In the genomic region with DNA sequence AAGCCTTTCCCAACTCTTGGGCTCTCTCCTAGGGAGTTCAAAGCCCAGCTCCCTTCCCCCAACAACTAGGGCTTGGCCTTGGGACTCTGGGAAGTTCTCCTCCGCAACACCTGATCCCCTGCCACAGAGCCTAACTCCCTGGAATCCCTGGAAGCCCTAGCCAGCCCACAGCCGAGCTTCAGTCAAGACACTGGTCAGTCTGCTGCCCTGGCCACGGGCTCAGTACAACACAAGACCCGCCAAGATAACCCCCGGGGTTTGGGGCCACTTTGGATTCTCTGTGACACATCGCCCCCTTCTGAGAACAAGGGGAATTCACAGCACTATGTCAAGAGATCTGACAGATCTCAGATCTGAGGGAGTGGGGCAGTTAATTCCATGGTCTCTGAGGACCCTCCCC, we compare ENCODE assay signal across 10 cellular contexts. TPM values are rescaled to one million over a fixed set of nuclear protein-coding genes. Genes with fewer than 3 reads are reported as not detected.
DNase-seq lines count a peak whose midpoint lies in the region; ATAC-seq, FAIRE-seq and TF ChIP-seq lines count a peak whose summit lies in the region.
"Had no signal": no experiment of that assay in that cellular context is flagged by ENCODE, and none has a peak within 500 bp of the region (broad histone marks: within the 10 kb centered on the region; RNA-seq: fewer than 3 reads in every experiment).

No MANE protein-coding gene starts in this region.

- intact Hi-C loops in gastrocnemius medialis (cut with DNase I; ENCODE audit: low total_unique reads) = no loop called here

- no peak for TF ChIP-seq EP300 in H1 (IDR thresholded peaks at IDR 0.05; ENCODE audit: borderline replicate concordance in 1 of 2, low read depth in 2 of 2, low read length in 2 of 2)
- no peak for TF ChIP-seq EP300 in gastroesophageal sphincter (IDR thresholded peaks at IDR 0.05)

- no peak overlapping the region for H3K56ac ChIP-seq in H1 (replicated peaks; ENCODE audit: insufficient read length, low read depth, low read length)

- H2BK5ac ChIP-seq in H1 (ENCODE audit: low read depth, low read length) = no peak overlapping the region

- no peak overlapping the region for H4K91ac ChIP-seq in H1 (replicated peaks; ENCODE audit: insufficient read length, low read length)

- no peak overlapping the region for H3K18ac ChIP-seq in H1 (ENCODE audit: extremely low read depth, low read length)

- ATAC-seq in gastrocnemius medialis (no peak), gastroesophageal sphincter (no peak)

- H3K27ac ChIP-seq in H1 (ENCODE audit: low read depth, low read length) (no peak overlapping the region), gastrocnemius medialis (no peak overlapping the region), gastroesophageal sphincter (no peak overlapping the region)

- TF ChIP-seq POLR2A in H1 (IDR thresholded peaks at IDR 0.05; ENCODE audit: control extremely low read depth in 1 of 2, low read depth in 2 of 2, low read length in 2 of 2) (no peak), gastrocnemius medialis (IDR thresholded peaks at IDR 0.05) (no peak), gastroesophageal sphincter (IDR thresholded peaks at IDR 0.05) (no peak)

- H3K4me2 ChIP-seq in H1 (ENCODE audit: insufficient read depth in 1 of 2, low read depth in 2 of 2, low read length in 2 of 2) = peak overlapping the region; percentile 29 to 52; a peak in 2 of 4 replicates

- peaks cover 0 to 18% (median 13%) of the 10 kb centered on the region in 4 experiments; a peak in 6 of 7 replicates for H3K27me3 ChIP-seq in H1 (replicated peaks in 1 of 4; ENCODE audit: control insufficient read depth in 3 of 4, extremely low read depth in 1 of 4, insufficient read depth in 3 of 4, low read length in 3 of 4)
- peaks cover 1 to 3% (median 3%) of the 10 kb centered on the region in 3 donors for H3K27me3 ChIP-seq in gastrocnemius medialis
- H3K27me3 ChIP-seq in MG63 = peaks cover 4% of the 10 kb centered on the region; the same call in 1 of the 2 replicates
- H3K27me3 ChIP-seq in gastroesophageal sphincter = peaks cover 38% of the 10 kb centered on the region

- H3K23me2 ChIP-seq in H1 (ENCODE audit: low read depth, low read length) = peaks cover 3% of the 10 kb centered on the region; the same call in 1 of the 2 replicates

- no peak overlapping the region for H3K14ac ChIP-seq in H1 (ENCODE audit: insufficient read length)

- H2BK12ac ChIP-seq in H1 (ENCODE audit: low read depth, low read length) = 0 out of 2 replicates have a peak overlapping the region, but pooled peaks have one; percentile 60

- 35% methylated on average over 6 of the region's 6 CpGs; no CpG with 5 or more reads in 1 of the 2 experiments for WGBS in H1 (ENCODE audit: extremely low coverage in 1 of 2, insufficient coverage in 1 of 2, insufficient read length in 1 of 2, insufficient replicate concordance in 2 of 2, low coverage in 1 of 2, low lambda C conversion rate in 2 of 2, missing lambda C conversion rate in 1 of 2), 2 experiments
- 15% methylated on average over 4 of the region's 6 CpGs; no CpG with 5 or more reads in 1 of the 2 donors for WGBS in gastroesophageal sphincter (ENCODE audit: low coverage in 1 of 2), 2 donors

- H3K4me1 ChIP-seq in H1 (replicated peaks in 1 of 4; ENCODE audit: control insufficient read depth in 3 of 4, insufficient read depth in 4 of 4, low read length in 3 of 4) (peaks cover 0 to 15% (median 8%) of the 10 kb centered on the region in 4 experiments; a peak in 6 of 7 replicates), gastrocnemius medialis (peaks cover 0 to 3% of the 10 kb centered on the region in 2 donors), gastroesophageal sphincter (peaks cover 0 to 9% (median 2%) of the 10 kb centered on the region in 3 donors)

- CTCF ChIA-PET in H1 (lab: Charles Lee; ENCODE audit: partially characterized antibody) = interaction anchor here (0.6 to 15.7 kb wide), 76 partner anchors 10 to 487 kb away, joined by 3 to 201 read pairs (median 5); a partner anchor contains a TSS

- H2BK15ac ChIP-seq in H1 (ENCODE audit: low read length) = 0 out of 2 replicates have a peak overlapping the region, but pooled peaks have one; percentile 61

- H3K79me2 ChIP-seq in H1 (ENCODE audit: control insufficient read depth in 1 of 2, insufficient read depth in 2 of 2, low read length in 2 of 2) = no peaks in the 10 kb centered on the region

- no peak for FAIRE-seq in H1 (lab: Jason Lieb, UNC)

- H4K8ac ChIP-seq in H1 (ENCODE audit: extremely low read depth, insufficient read depth, low read length) = no peak overlapping the region

- no peak overlapping the region for H3K4ac ChIP-seq in H1 (replicated peaks; ENCODE audit: insufficient read length, low read depth, low read length)

- no peak overlapping the region for H2AFZ ChIP-seq in H1 (ENCODE audit: low read length)

- no peak overlapping the region for H3K23ac ChIP-seq in H1 (ENCODE audit: insufficient read length)

- H4K20me1 ChIP-seq in H1 (replicated peaks in 1 of 2; ENCODE audit: control insufficient read depth in 1 of 2, insufficient read depth in 2 of 2, low read length in 2 of 2) = peaks cover 0 to 2% of the 10 kb centered on the region in 2 experiments

- DNase-seq in NCI-H524 (lab: John Stamatoyannopoulos, UW) = peak; percentile 54 to 69
- DNase-seq in NCI-H524 treated with DMSO at 0.1 percent for 48 hours (lab: John Stamatoyannopoulos, UW) = no peak
- DNase-seq in NCI-H2196 (lab: John Stamatoyannopoulos, UW; ENCODE audit: unreplicated experiment) = peak; percentile 63
- peak in 1 of 2 experiments; percentile 78 for DNase-seq in H1 (ENCODE audit: low read depth in 1 of 2, low spot score in 2 of 2)
- DNase-seq in retina = peak; percentile 66
- DNase-seq in gastrocnemius medialis = no peak
- no peak for DNase-seq in MG63
- DNase-seq: NCI-H345 had no signal

- POLR2A ChIA-PET in H1 (lab: Charles Lee; ENCODE audit: partially characterized antibody) = interaction anchor here (0.9 to 1.8 kb wide), 4 partner anchors 10 to 200 kb away, joined by 3 to 5 read pairs (median 4); no protein-coding TSS in a partner anchor

- no peaks in the 10 kb centered on the region for H3K79me1 ChIP-seq in H1 (ENCODE audit: low read depth, low read length)

- TF ChIP-seq RAD21 in H1 (IDR thresholded peaks at IDR 0.05 in 1 of 2, conservative IDR thresholded peaks at IDR 0.05 in 1 of 2; ENCODE audit: low read depth in 2 of 2, low read length in 2 of 2) = peak; percentile 89 to 93

- H2AK5ac ChIP-seq in H1 (ENCODE audit: low read depth, low read length) = no peak overlapping the region

- H2BK20ac ChIP-seq in H1 (ENCODE audit: low read length) = no peak overlapping the region

- TF ChIP-seq CTCF in H1 (IDR thresholded peaks at IDR 0.05; ENCODE audit: control extremely low read depth in 1 of 3, insufficient read depth in 1 of 3, low read depth in 1 of 3, low read length in 3 of 3) = peak in 2 of 3 experiments; percentile 86 to 88; a peak in 3 of 4 replicates
- TF ChIP-seq CTCF in gastrocnemius medialis (IDR thresholded peaks at IDR 0.05 in 4 of 5, conservative IDR thresholded peaks at IDR 0.05 in 1 of 5) = no peak
- peak in 2 of 4 experiments; percentile 4 to 33 for TF ChIP-seq CTCF in gastroesophageal sphincter (IDR thresholded peaks at IDR 0.05)

- no peak overlapping the region for H4K5ac ChIP-seq in H1 (ENCODE audit: insufficient read length, low read depth, low read length)

- H3K4me3 ChIP-seq in H1 (ENCODE audit: extremely low read depth in 1 of 4, insufficient read depth in 2 of 4, low read depth in 3 of 4, low read length in 4 of 4) (peak overlapping the region in 2 of 4 experiments; percentile 14 to 38; a peak in 3 of 8 replicates), gastrocnemius medialis (no peak overlapping the region), MG63 (no peak overlapping the region), gastroesophageal sphincter (no peak overlapping the region)

- in situ Hi-C loops in gastrocnemius medialis (cut with MboI; ENCODE audit: low sequenced_read_pairs in 4 of 4) = no loop called here

- H3K36me3 ChIP-seq in H1 (ENCODE audit: control insufficient read depth in 2 of 4, insufficient read depth in 4 of 4, low read length in 3 of 4) (no peaks in the 10 kb centered on the region), gastrocnemius medialis (no peaks in the 10 kb centered on the region), MG63 (no peaks in the 10 kb centered on the region), gastroesophageal sphincter (no peaks in the 10 kb centered on the region)

- H2BK120ac ChIP-seq in H1 (replicated peaks; ENCODE audit: low read depth, low read length) = no peak overlapping the region

- H3K9me3 ChIP-seq in H1 (ENCODE audit: insufficient read depth in 2 of 2, low read depth in 1 of 2, low read length in 1 of 2) = no peaks in the 10 kb centered on the region
- no peaks in the 10 kb centered on the region for H3K9me3 ChIP-seq in gastrocnemius medialis
- H3K9me3 ChIP-seq in MG63 = no peaks in the 10 kb centered on the region
- no peaks in the 10 kb centered on the region for H3K9me3 ChIP-seq in gastroesophageal sphincter

- no peak overlapping the region for H3K9ac ChIP-seq in H1 (replicated peaks in 1 of 4; ENCODE audit: extremely low read depth in 1 of 4, low read depth in 3 of 4, low read length in 3 of 4)

TF ChIP-seq in H1, 55 proteins besides CTCF, POLR2A, EP300 and RAD21:
- peak; percentile 40 for TF ChIP-seq ASH2L (IDR thresholded peaks at IDR 0.05; ENCODE audit: low read length)
- TF ChIP-seq TCF12 (IDR thresholded peaks at IDR 0.05; ENCODE audit: low read depth, low read length) = no peak
- peak; percentile 32 for TF ChIP-seq KDM4A (IDR thresholded peaks at IDR 0.05; ENCODE audit: low read depth, low read length, severe bottlenecking)
- TF ChIP-seq SP1 (IDR thresholded peaks at IDR 0.05; ENCODE audit: low read depth, low read length) = no peak
- TF ChIP-seq TEAD4 (IDR thresholded peaks at IDR 0.05; ENCODE audit: low read depth, low read length) = peak; percentile 45
- 0 out of 4 replicates have a peak, but pooled peaks of 1 of the 2 experiments have one; percentile 58 for TF ChIP-seq SIN3A (conservative IDR thresholded peaks at IDR 0.05 in 1 of 2, IDR thresholded peaks at IDR 0.05 in 1 of 2; ENCODE audit: low read depth in 1 of 2, low read length in 2 of 2)
- TF ChIP-seq GTF2F1 (IDR thresholded peaks at IDR 0.05; ENCODE audit: borderline replicate concordance, low read depth, low read length) = no peak

RNA-seq across cellular contexts. Expression of a gene that starts 58.3 kb away (rescaled TPM):
- not detected in 2 replicates for total RNA-seq in H1 (2021; fragmentation: NEBNext Ultra II Directional; extraction: Animal tissue kit (Norgen Biotek cat#: 25700))
- polyA plus RNA-seq in H1 (2011; rRNA removed) = not detected in 2 replicates
- polyA plus RNA-seq in H1 (2011; cell fraction: cytosol; rRNA removed) = not detected
- not detected for polyA plus RNA-seq in H1 (2011; cell fraction: nucleus; rRNA removed)
- not detected in 4 replicates for polyA plus RNA-seq in H1 (2012, experiment 1 of 2)
- not detected for polyA plus RNA-seq in H1 (2012, experiment 2 of 2)
- polyA plus RNA-seq in H1 (2013, experiment 1 of 2) = not detected
- polyA plus RNA-seq in H1 (2013, experiment 2 of 2) = not detected
- polyA minus RNA-seq in H1 (2011; rRNA and poly(A)+ RNA removed) = not detected in 2 replicates
- not detected for polyA minus RNA-seq in H1 (2011; cell fraction: cytosol; rRNA and poly(A)+ RNA removed)
- polyA minus RNA-seq in H1 (2011; cell fraction: nucleus; rRNA and poly(A)+ RNA removed) = not detected
- total RNA-seq in gastrocnemius medialis (not detected), gastroesophageal sphincter (not detected)
- total RNA-seq in MG63 (2014; rRNA removed; shearing (Covaris generic); ENCODE audit: low replicate concordance) = not detected in 2 replicates
- total RNA-seq: dermis microvascular lymphatic vessel endothelial cell had no signal

Comparison
In these comparisons a context has a peak if more than half of its experiments do, and no peak if none do; other contexts are left out.
1. DNase-seq: peak in NCI-H524 (2 of 2), NCI-H2196 (single experiment) and retina (single experiment); none in NCI-H524 treated with DMSO at 0.1 percent for 48 hours (single experiment), gastrocnemius medialis (0 of 2) and MG63 (single experiment).
2. CTCF ChIP-seq: peak in H1 (2 of 3); none in gastrocnemius medialis (0 of 5).